ENCODE assay signal across 31 cellular contexts in genomic region chr6:128046033-128046432, GRCh38.
"Had no signal": no experiment of that assay in that cellular context is flagged by ENCODE, and none has a peak within 500 bp of the region (broad histone marks: within the 10 kb centered on the region; RNA-seq: fewer than 3 reads in every experiment).

No MANE protein-coding gene starts in this region.

- H3K4me1 Mint-ChIP-seq: memory B cell had no signal

- FAIRE-seq: islet of Langerhans had no signal

- DNase-seq: colonic mucosa; effector CD8-positive, alpha-beta T cell; endodermal cell; foreskin melanocyte; glutamatergic neuron; heart right ventricle; hippocampal formation; left cardiac atrium; mucosa of descending colon; naive B cell; nucleus accumbens; stimulated activated CD4-positive, alpha-beta T cell treated with anti-CD3 and anti-CD28 coated beads, Interleukin-12 subunit alpha, Interleukin-12 subunit beta, amount 100 ng/mL, for 4 hours; stimulated activated CD4-positive, alpha-beta T cell treated with anti-CD3 and anti-CD28 coated beads, Interleukin-1b, Interleukin-23, amount 100 ng/mL, for 48 hours; stimulated activated CD4-positive, alpha-beta T cell treated with anti-CD3 and anti-CD28 coated beads, Interleukin-4, amount 100 ng/mL, for 1 hour; stimulated activated CD8-positive, alpha-beta memory T cell treated with anti-CD3 and anti-CD28 coated beads, Interleukin-4, amount 100 ng/mL, for 48 hours; stimulated activated naive CD4-positive, alpha-beta T cell; stimulated activated naive CD8-positive, alpha-beta T cell treated with anti-CD3 and anti-CD28 coated beads, Interleukin-15, amount 100 ng/mL, for 72 hours; transverse colon; upper lobe of right lung had no signal

- H3K27ac ChIP-seq: colonic mucosa, esophagus muscularis mucosa, heart right ventricle, prostate gland, right atrium auricular region, suprapubic skin, transverse colon, upper lobe of right lung, vagina had no signal

- H3K9me3 Mint-ChIP-seq: dendritic cell treated with granulocyte-macrophage colony-stimulating factor and Interleukin-4, amounts not matched to agents 40 ng/mL and 50 ng/mL, for 4 days; endodermal cell; memory B cell; natural killer cell treated with Interleukin-12 subunit alpha and Interleukin-12 subunit beta and Interleukin-15 and Interleukin-18, amount 100 ng/mL, for 72 hours had no signal

- H3K9me3 ChIP-seq: colonic mucosa, esophagus muscularis mucosa, mucosa of descending colon, prostate gland, right atrium auricular region, suprapubic skin, transverse colon, upper lobe of right lung, vagina had no signal

- H3K4me3 ChIP-seq: colonic mucosa, esophagus muscularis mucosa, heart right ventricle, lung, mucosa of descending colon, prostate gland, right atrium auricular region, smooth muscle cell, suprapubic skin, transverse colon, upper lobe of right lung, vagina had no signal

- H3K27me3 Mint-ChIP-seq: dendritic cell treated with granulocyte-macrophage colony-stimulating factor and Interleukin-4, amounts not matched to agents 40 ng/mL and 50 ng/mL, for 4 days; memory B cell; naive B cell; natural killer cell treated with Interleukin-12 subunit alpha and Interleukin-12 subunit beta and Interleukin-15 and Interleukin-18, amount 100 ng/mL, for 72 hours; stimulated activated naive CD8-positive, alpha-beta T cell treated with anti-CD3 and anti-CD28 coated beads, Interleukin-15, amount 100 ng/mL, for 72 hours had no signal

- H3K27ac Mint-ChIP-seq: dendritic cell treated with granulocyte-macrophage colony-stimulating factor and Interleukin-4, amounts not matched to agents 40 ng/mL and 50 ng/mL, for 4 days; endodermal cell; memory B cell; natural killer cell treated with Interleukin-12 subunit alpha and Interleukin-12 subunit beta and Interleukin-15 and Interleukin-18, amount 100 ng/mL, for 72 hours; stimulated activated naive CD8-positive, alpha-beta T cell treated with anti-CD3 and anti-CD28 coated beads, Interleukin-15, amount 100 ng/mL, for 72 hours had no signal

- H3K36me3 ChIP-seq: colonic mucosa, prostate gland, right atrium auricular region, suprapubic skin, upper lobe of right lung, vagina had no signal

- H3K4me3 Mint-ChIP-seq: dendritic cell treated with granulocyte-macrophage colony-stimulating factor and Interleukin-4, amounts not matched to agents 40 ng/mL and 50 ng/mL, for 4 days; endodermal cell; memory B cell; naive B cell; natural killer cell treated with Interleukin-12 subunit alpha and Interleukin-12 subunit beta and Interleukin-15 and Interleukin-18, amount 100 ng/mL, for 72 hours; stimulated activated naive CD8-positive, alpha-beta T cell treated with anti-CD3 and anti-CD28 coated beads, Interleukin-15, amount 100 ng/mL, for 72 hours had no signal

- H3K36me3 Mint-ChIP-seq: natural killer cell treated with Interleukin-12 subunit alpha and Interleukin-12 subunit beta and Interleukin-15 and Interleukin-18, amount 100 ng/mL, for 72 hours had no signal

- ATAC-seq: heart right ventricle; left cardiac atrium; mucosa of descending colon; natural killer cell treated with Interleukin-12 subunit alpha and Interleukin-12 subunit beta and Interleukin-15 and Interleukin-18, amount 100 ng/mL, for 72 hours; sciatic nerve; stimulated activated naive CD8-positive, alpha-beta T cell treated with anti-CD3 and anti-CD28 coated beads, Interleukin-15, amount 100 ng/mL, for 72 hours; upper lobe of right lung had no signal

- H3K27me3 ChIP-seq: colonic mucosa, esophagus muscularis mucosa, heart right ventricle, right atrium auricular region, suprapubic skin, transverse colon, upper lobe of right lung, vagina had no signal

- H3K4me2 ChIP-seq: smooth muscle cell had no signal

- H3K4me1 ChIP-seq: colonic mucosa, esophagus muscularis mucosa, prostate gland, right atrium auricular region, suprapubic skin, transverse colon, upper lobe of right lung, vagina had no signal
